In genomic region chr6:156556830-156557229, GRCh38 we compare ENCODE assay signal across 1 cellular context.
TF ChIP-seq lines count a peak whose summit lies in the region.

No MANE protein-coding gene starts in this region.

TF ChIP-seq in WTC11, 78 proteins besides CTCF, POLR2A, EP300 and RAD21 (continued from another document):
- TF ChIP-seq, protein P1, sequence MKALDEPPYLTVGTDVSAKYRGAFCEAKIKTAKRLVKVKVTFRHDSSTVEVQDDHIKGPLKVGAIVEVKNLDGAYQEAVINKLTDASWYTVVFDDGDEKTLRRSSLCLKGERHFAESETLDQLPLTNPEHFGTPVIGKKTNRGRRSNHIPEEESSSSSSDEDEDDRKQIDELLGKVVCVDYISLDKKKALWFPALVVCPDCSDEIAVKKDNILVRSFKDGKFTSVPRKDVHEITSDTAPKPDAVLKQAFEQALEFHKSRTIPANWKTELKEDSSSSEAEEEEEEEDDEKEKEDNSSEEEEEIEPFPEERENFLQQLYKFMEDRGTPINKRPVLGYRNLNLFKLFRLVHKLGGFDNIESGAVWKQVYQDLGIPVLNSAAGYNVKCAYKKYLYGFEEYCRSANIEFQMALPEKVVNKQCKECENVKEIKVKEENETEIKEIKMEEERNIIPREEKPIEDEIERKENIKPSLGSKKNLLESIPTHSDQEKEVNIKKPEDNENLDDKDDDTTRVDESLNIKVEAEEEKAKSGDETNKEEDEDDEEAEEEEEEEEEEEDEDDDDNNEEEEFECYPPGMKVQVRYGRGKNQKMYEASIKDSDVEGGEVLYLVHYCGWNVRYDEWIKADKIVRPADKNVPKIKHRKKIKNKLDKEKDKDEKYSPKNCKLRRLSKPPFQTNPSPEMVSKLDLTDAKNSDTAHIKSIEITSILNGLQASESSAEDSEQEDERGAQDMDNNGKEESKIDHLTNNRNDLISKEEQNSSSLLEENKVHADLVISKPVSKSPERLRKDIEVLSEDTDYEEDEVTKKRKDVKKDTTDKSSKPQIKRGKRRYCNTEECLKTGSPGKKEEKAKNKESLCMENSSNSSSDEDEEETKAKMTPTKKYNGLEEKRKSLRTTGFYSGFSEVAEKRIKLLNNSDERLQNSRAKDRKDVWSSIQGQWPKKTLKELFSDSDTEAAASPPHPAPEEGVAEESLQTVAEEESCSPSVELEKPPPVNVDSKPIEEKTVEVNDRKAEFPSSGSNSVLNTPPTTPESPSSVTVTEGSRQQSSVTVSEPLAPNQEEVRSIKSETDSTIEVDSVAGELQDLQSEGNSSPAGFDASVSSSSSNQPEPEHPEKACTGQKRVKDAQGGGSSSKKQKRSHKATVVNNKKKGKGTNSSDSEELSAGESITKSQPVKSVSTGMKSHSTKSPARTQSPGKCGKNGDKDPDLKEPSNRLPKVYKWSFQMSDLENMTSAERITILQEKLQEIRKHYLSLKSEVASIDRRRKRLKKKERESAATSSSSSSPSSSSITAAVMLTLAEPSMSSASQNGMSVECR (CRISPR knock-in tag; IDR thresholded peaks at IDR 0.05; ENCODE audit: borderline replicate concordance) = no peak
- TF ChIP-seq, protein P2, sequence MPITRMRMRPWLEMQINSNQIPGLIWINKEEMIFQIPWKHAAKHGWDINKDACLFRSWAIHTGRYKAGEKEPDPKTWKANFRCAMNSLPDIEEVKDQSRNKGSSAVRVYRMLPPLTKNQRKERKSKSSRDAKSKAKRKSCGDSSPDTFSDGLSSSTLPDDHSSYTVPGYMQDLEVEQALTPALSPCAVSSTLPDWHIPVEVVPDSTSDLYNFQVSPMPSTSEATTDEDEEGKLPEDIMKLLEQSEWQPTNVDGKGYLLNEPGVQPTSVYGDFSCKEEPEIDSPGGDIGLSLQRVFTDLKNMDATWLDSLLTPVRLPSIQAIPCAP (CRISPR knock-in tag; IDR thresholded peaks at IDR 0.05) = no peak
- TF ChIP-seq GTF2I (CRISPR knock-in tag; conservative IDR thresholded peaks at IDR 0.05) (no peak), ZNF121 (CRISPR knock-in tag; IDR thresholded peaks at IDR 0.05) (no peak), ZNF671 (CRISPR knock-in tag; IDR thresholded peaks at IDR 0.05) (no peak), ELF4 (CRISPR knock-in tag; IDR thresholded peaks at IDR 0.05; ENCODE audit: low read depth) (no peak), IRF2 (CRISPR knock-in tag; IDR thresholded peaks at IDR 0.05; ENCODE audit: borderline replicate concordance, low read depth) (no peak), CREB1 (CRISPR knock-in tag; IDR thresholded peaks at IDR 0.05) (no peak), RELA (CRISPR knock-in tag; IDR thresholded peaks at IDR 0.05; ENCODE audit: borderline replicate concordance) (no peak), ZNF232 (CRISPR knock-in tag; IDR thresholded peaks at IDR 0.05) (no peak), ZMAT4 (CRISPR knock-in tag; IDR thresholded peaks at IDR 0.05) (no peak), SOX15 (CRISPR knock-in tag; IDR thresholded peaks at IDR 0.05) (no peak)
- TF ChIP-seq, protein P3, sequence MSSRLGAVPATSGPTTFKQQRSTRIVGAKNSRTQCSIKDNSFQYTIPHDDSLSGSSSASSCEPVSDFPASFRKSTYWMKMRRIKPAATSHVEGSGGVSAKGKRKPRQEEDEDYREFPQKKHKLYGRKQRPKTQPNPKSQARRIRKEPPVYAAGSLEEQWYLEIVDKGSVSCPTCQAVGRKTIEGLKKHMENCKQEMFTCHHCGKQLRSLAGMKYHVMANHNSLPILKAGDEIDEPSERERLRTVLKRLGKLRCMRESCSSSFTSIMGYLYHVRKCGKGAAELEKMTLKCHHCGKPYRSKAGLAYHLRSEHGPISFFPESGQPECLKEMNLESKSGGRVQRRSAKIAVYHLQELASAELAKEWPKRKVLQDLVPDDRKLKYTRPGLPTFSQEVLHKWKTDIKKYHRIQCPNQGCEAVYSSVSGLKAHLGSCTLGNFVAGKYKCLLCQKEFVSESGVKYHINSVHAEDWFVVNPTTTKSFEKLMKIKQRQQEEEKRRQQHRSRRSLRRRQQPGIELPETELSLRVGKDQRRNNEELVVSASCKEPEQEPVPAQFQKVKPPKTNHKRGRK (CRISPR knock-in tag; IDR thresholded peaks at IDR 0.05; ENCODE audit: borderline replicate concordance) = no peak
